15 cellular contexts compared by ENCODE assay signal in genomic region chr9:125594211-125594610, GRCh38.
"Had no signal": no experiment of that assay in that cellular context is flagged by ENCODE, and none has a peak within 500 bp of the region (broad histone marks: within the 10 kb centered on the region; RNA-seq: fewer than 3 reads in every experiment).

No MANE protein-coding gene starts in this region.

- H3K36me3 ChIP-seq: adrenal gland, neural progenitor cell, thoracic aorta, uterus had no signal

- H3K4me3 ChIP-seq: adrenal gland, coronary artery, neural progenitor cell, thoracic aorta, uterus had no signal

- H3K9me3 ChIP-seq: adrenal gland, thoracic aorta, uterus had no signal

- H2AFZ ChIP-seq: neural progenitor cell had no signal

- H3K4me1 Mint-ChIP-seq: activated naive CD4-positive, alpha-beta T cell treated with anti-CD3 and anti-CD28 coated beads, Interleukin-2, amount 10 ng/mL, durations not matched to agents 7 days and 5 days had no signal

- H3K27me3 Mint-ChIP-seq: activated naive CD4-positive, alpha-beta T cell treated with anti-CD3 and anti-CD28 coated beads, Interleukin-2, amount 10 ng/mL, durations not matched to agents 7 days and 5 days had no signal

- H3K4me2 ChIP-seq: neural progenitor cell had no signal

- H3K4me3 Mint-ChIP-seq: activated naive CD4-positive, alpha-beta T cell treated with anti-CD3 and anti-CD28 coated beads, Interleukin-2, amount 10 ng/mL, durations not matched to agents 7 days and 5 days; neural progenitor cell had no signal

- H3K9me3 Mint-ChIP-seq: activated naive CD4-positive, alpha-beta T cell treated with anti-CD3 and anti-CD28 coated beads, Interleukin-2, amount 10 ng/mL, durations not matched to agents 7 days and 5 days; activated T-helper 2 cell treated with anti-CD3 and anti-CD28 coated beads, Interferon-gamma antibody, Interleukin-2, Interleukin-4, amounts not matched to agents 10 μg/mL and 5 μg/mL and 100 μg/mL, durations not matched to agents 14 hours and 24 hours and 36 hours; neural progenitor cell had no signal

- H3K27me3 ChIP-seq: adrenal gland, neural progenitor cell, uterus had no signal

- H3K27ac Mint-ChIP-seq: activated naive CD4-positive, alpha-beta T cell treated with anti-CD3 and anti-CD28 coated beads, Interleukin-2, amount 10 ng/mL, durations not matched to agents 7 days and 5 days; activated T-helper 2 cell treated with anti-CD3 and anti-CD28 coated beads, Interferon-gamma antibody, Interleukin-2, Interleukin-4, amounts not matched to agents 10 μg/mL and 5 μg/mL and 100 μg/mL, durations not matched to agents 14 hours and 24 hours and 36 hours; neural progenitor cell had no signal

- DNase-seq: activated CD4-positive, alpha-beta T cell treated with anti-CD3 and anti-CD28 coated beads for 1 hour; activated CD4-positive, alpha-beta T cell treated with anti-CD3 and anti-CD28 coated beads, Interleukin-2, amount 50 U/mL, for 4 hours; activated naive CD4-positive, alpha-beta T cell treated with anti-CD3 and anti-CD28 coated beads, Interleukin-2, amount 10 ng/mL, durations not matched to agents 7 days and 5 days; adrenal gland; effector CD4-positive, alpha-beta T cell; foreskin fibroblast; hippocampal formation; kidney; stimulated activated CD4-positive, alpha-beta T cell treated with anti-CD3 and anti-CD28 coated beads, Interleukin-12 subunit alpha, Interleukin-12 subunit beta, amount 100 ng/mL, for 4 hours; stimulated activated CD4-positive, alpha-beta T cell treated with anti-CD3 and anti-CD28 coated beads, Interleukin-2, amount 100 ng/mL, for 24 hours; uterus had no signal

- H3K9ac ChIP-seq: neural progenitor cell had no signal

- H3K4me1 ChIP-seq: uterus had no signal

- H3K27ac ChIP-seq: adrenal gland, coronary artery, neural progenitor cell, thoracic aorta, uterus had no signal
